Comparison of ENCODE assay signal across 8 cellular contexts in the genomic region with DNA sequence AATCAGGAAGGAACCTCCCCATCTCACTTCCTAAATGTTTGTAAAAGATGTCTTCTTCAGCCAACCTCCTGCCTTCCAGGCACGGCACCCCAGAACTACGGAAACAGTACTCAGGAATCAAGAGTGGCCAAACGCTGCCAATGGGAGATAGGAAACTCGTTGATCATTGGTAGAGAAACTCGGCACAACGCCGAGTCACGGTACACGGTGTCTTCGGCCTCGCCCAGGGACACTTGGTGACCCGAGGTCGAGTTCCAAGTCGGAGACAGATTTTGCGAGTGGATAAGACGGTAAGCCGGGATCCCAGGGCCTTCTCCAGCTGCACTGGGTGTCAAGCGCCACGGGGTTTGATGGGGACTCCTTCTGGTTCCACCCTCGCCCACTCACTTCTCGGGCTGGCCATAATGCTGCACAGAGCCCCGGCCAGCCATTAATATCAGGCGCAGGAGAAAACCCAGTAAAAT. TPM values are rescaled to one million over a fixed set of nuclear protein-coding genes. Genes with fewer than 3 reads are reported as not detected.
DNase-seq lines count a peak whose midpoint lies in the region; ATAC-seq and TF ChIP-seq lines count a peak whose summit lies in the region.

No MANE protein-coding gene starts in this region.

- H3K4me2 ChIP-seq in SU-DHL-6 (ENCODE audit: low read depth, low read length, poor library complexity, severe bottlenecking), result peak overlapping the region; percentile 88

- H3K9me2 ChIP-seq in SU-DHL-6 (replicated peaks; ENCODE audit: insufficient read depth, low read length), result no peaks in the 10 kb centered on the region

- H3K4me1 ChIP-seq in effector memory CD4-positive, alpha-beta T cell (ENCODE audit: control insufficient read depth, insufficient read depth, low read length, poor library complexity, severe bottlenecking), result peaks cover 5% of the 10 kb centered on the region
- peaks cover 8 to 17% of the 10 kb centered on the region in 2 donors for H3K4me1 ChIP-seq in thoracic aorta (ENCODE audit: control insufficient read depth in 1 of 2, low read depth in 2 of 2)

- H3F3A ChIP-seq in SU-DHL-6 (ENCODE audit: insufficient read depth), result peaks cover 9% of the 10 kb centered on the region

- TF ChIP-seq CTCF in SU-DHL-6 (IDR thresholded peaks at IDR 0.05; ENCODE audit: insufficient read depth, low read length, poor library complexity, severe bottlenecking) (no peak), thoracic aorta (IDR thresholded peaks at IDR 0.05) (no peak)

- no peak overlapping the region for H3K27ac ChIP-seq in SU-DHL-6 (ENCODE audit: low read depth, low read length)
- H3K27ac ChIP-seq in effector memory CD4-positive, alpha-beta T cell (ENCODE audit: insufficient read depth, low read length, poor library complexity, severe bottlenecking), result peak overlapping the region; percentile 66
- peak overlapping the region; percentile 1 to 33 for H3K27ac ChIP-seq in thoracic aorta

- peak; percentile 15 for DNase-seq in SKM-1 treated with dmso at 0.1 percent for 144 hours (lab: John Stamatoyannopoulos, UW; ENCODE audit: unreplicated experiment)
- no peak for DNase-seq in SKM-1 (lab: John Stamatoyannopoulos, UW; ENCODE audit: unreplicated experiment)
- DNase-seq in H4 (ENCODE audit: low spot score), result peak; percentile 56
- peak; percentile 23 for DNase-seq in Jurkat, Clone E6-1 (ENCODE audit: low read depth, low spot score)
- peak; percentile 1 to 34 (median 28) for DNase-seq in effector memory CD4-positive, alpha-beta T cell
- DNase-seq in lung microvascular endothelial cell (ENCODE audit: low read depth in 2 of 2), result peak; percentile 14 to 70
- no peak for DNase-seq in thoracic aorta (ENCODE audit: low spot score)

- peaks cover 11% of the 10 kb centered on the region for H4K20me1 ChIP-seq in SU-DHL-6 (ENCODE audit: low read depth, low read length)

- peak overlapping the region; percentile 81 for H3K9ac ChIP-seq in SU-DHL-6 (ENCODE audit: low read length)

- H2AFZ ChIP-seq in SU-DHL-6 (ENCODE audit: low read depth, low read length, severe bottlenecking), result peak overlapping the region; percentile 96

- ATAC-seq in thoracic aorta (ENCODE audit: insufficient number of reproducible peaks, low FRiP score, low read depth), result peak; percentile 57

- H3K9me3 ChIP-seq in SU-DHL-6 (ENCODE audit: insufficient read depth, low read length), result no peaks in the 10 kb centered on the region
- no peaks in the 10 kb centered on the region for H3K9me3 ChIP-seq in effector memory CD4-positive, alpha-beta T cell (ENCODE audit: control insufficient read depth, low read length)
- H3K9me3 ChIP-seq in thoracic aorta, result no peaks in the 10 kb centered on the region

- peak overlapping the region; percentile 88 for H3K4me3 ChIP-seq in Jurkat, Clone E6-1 (ENCODE audit: low read length)
- H3K4me3 ChIP-seq in SU-DHL-6 (ENCODE audit: insufficient read depth, low read length, poor library complexity, severe bottlenecking), result peak overlapping the region; percentile 83
- H3K4me3 ChIP-seq in effector memory CD4-positive, alpha-beta T cell (ENCODE audit: insufficient read depth, low read depth, low read length, poor library complexity, severe bottlenecking), result peak overlapping the region; percentile 84
- H3K4me3 ChIP-seq in thoracic aorta, result peak overlapping the region; percentile 81

- peaks cover 39% of the 10 kb centered on the region for H3K79me2 ChIP-seq in SU-DHL-6 (ENCODE audit: insufficient read depth, low read length)

- H3K36me3 ChIP-seq in SU-DHL-6 (ENCODE audit: low read length) (no peaks in the 10 kb centered on the region), thoracic aorta (no peaks in the 10 kb centered on the region)
- H3K36me3 ChIP-seq in effector memory CD4-positive, alpha-beta T cell (ENCODE audit: control insufficient read depth, insufficient read depth, low read length), result no peaks in the 10 kb centered on the region

- H3K27me3 ChIP-seq in SU-DHL-6 (ENCODE audit: low read length) (no peaks in the 10 kb centered on the region), thoracic aorta (replicated peaks; ENCODE audit: insufficient read depth) (no peaks in the 10 kb centered on the region)
- H3K27me3 ChIP-seq in effector memory CD4-positive, alpha-beta T cell (replicated peaks; ENCODE audit: control insufficient read depth, insufficient read depth, low read length, poor library complexity, severe bottlenecking), result no peaks in the 10 kb centered on the region

RNA-seq across cellular contexts. Expression of a gene that starts 0.3 kb away (rescaled TPM):
- 2.3 and 3.7 TPM in 2 replicates for total RNA-seq in H4 (2014; rRNA removed; shearing (Covaris generic))
- polyA plus RNA-seq in Jurkat, Clone E6-1 (2012; ENCODE audit: insufficient read depth, insufficient read length), result not detected
- 0.44 and 0.99 TPM in 2 replicates for total RNA-seq in lung microvascular endothelial cell
- 1 to 10 TPM; 4.1 to 4.3 TPM for total RNA-seq in thoracic aorta

RNA-seq across cellular contexts. Expression of a gene that starts 0.4 kb away (rescaled TPM):
- 11.3 and 13.9 TPM in 2 replicates for total RNA-seq in H4 (2014; rRNA removed; shearing (Covaris generic))
- 21.9 TPM for polyA plus RNA-seq in Jurkat, Clone E6-1 (2012; ENCODE audit: insufficient read depth, insufficient read length)
- 3.6 and 5.7 TPM in 2 replicates for total RNA-seq in lung microvascular endothelial cell
- 1 to 10 TPM; 2.3 to 2.7 TPM for total RNA-seq in thoracic aorta

Comparison
In these comparisons a context has a peak if more than half of its experiments do, and no peak if none do; other contexts are left out.
1. DNase-seq: peak in SKM-1 treated with dmso at 0.1 percent for 144 hours (single experiment), H4 (single experiment), Jurkat, Clone E6-1 (single experiment), effector memory CD4-positive, alpha-beta T cell (3 of 3) and lung microvascular endothelial cell (2 of 2); none in SKM-1 (single experiment) and thoracic aorta (single experiment).
2. Peak in every context shown above with its lines, with median percentiles within 50 percentile points of each other: H3K4me3 ChIP-seq.